In the genomic region with DNA sequence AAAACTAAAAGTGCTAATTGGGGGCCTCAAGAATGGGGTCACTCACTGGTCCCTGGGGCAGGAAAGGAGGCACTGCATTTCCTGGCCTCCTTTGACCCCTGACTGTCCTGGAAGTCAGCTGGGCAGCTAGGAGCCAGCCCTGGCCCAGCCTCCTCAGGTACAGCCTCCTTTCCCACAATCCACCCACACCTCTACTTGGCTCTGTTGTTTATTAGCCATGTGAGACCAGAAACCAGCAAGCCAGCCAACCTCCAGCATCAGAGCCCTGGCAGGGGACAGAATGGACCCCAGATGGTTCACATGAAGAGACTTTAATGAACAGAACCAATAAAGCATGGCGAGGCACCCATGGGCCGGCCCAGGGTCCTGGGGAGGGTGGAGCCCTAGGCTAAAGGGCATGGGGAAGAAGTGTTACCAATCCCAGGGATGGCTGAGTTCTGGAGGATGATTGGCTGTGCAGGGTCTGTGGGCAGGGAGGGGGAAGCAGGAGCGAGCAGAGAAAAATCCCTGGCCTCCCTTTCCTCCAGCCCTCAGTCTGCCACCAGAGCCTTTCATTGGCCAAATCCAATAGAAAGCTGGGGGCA, we compare ENCODE assay signal across 19 cellular contexts. TPM values are rescaled to one million over a fixed set of nuclear protein-coding genes. Genes with fewer than 3 reads are reported as not detected.
DNase-seq lines count a peak whose midpoint lies in the region; ATAC-seq and TF ChIP-seq lines count a peak whose summit lies in the region.
"Had no signal": no experiment of that assay in that cellular context is flagged by ENCODE, and none has a peak within 500 bp of the region (broad histone marks: within the 10 kb centered on the region; RNA-seq: fewer than 3 reads in every experiment).

No MANE protein-coding gene starts in this region.

- H3K36me3 Mint-ChIP-seq in immature natural killer cell = peaks cover 0 to 10% (median 3%) of the 10 kb centered on the region in 3 donors

- ATAC-seq in sciatic nerve = no peak
- ATAC-seq: activated T-cell treated with anti-CD3 and anti-CD28 coated beads, Interleukin-2, amount 50 U/mL, for 4 hours had no signal

- peaks cover 0 to 3% (median 0%) of the 10 kb centered on the region in 3 donors for H3K27me3 Mint-ChIP-seq in immature natural killer cell (ENCODE audit: low read depth in 3 of 3)
- H3K27me3 Mint-ChIP-seq: CD4-positive, alpha-beta memory T cell had no signal

- no peaks in the 10 kb centered on the region for H3K9me3 Mint-ChIP-seq in immature natural killer cell
- H3K9me3 Mint-ChIP-seq: activated T-cell treated with anti-CD3 and anti-CD28 coated beads, Interleukin-2, amount 50 U/mL, for 4 hours; CD4-positive, alpha-beta memory T cell had no signal

- H3K4me3 Mint-ChIP-seq in immature natural killer cell = no peak overlapping the region
- H3K4me3 Mint-ChIP-seq: activated T-cell treated with anti-CD3 and anti-CD28 coated beads, Interleukin-2, amount 50 U/mL, for 4 hours; CD4-positive, alpha-beta memory T cell had no signal

- peaks cover 0 to 4% (median 0%) of the 10 kb centered on the region in 11 experiments; a peak in 6 of 22 replicates for H3K9me3 ChIP-seq in BLaER1 treated with 17β-estradiol and CSF1 and Interleukin-3, amounts not matched to agents 10 nM and 100 nM (replicated peaks in 1 of 11)
- H3K9me3 ChIP-seq in KOPT-K1 (ENCODE audit: insufficient read depth, low read length, poor library complexity, severe bottlenecking) = no peaks in the 10 kb centered on the region

- no peaks in the 10 kb centered on the region for H3K36me3 ChIP-seq in BLaER1 treated with 17β-estradiol and CSF1 and Interleukin-3, amounts not matched to agents 10 nM and 100 nM
- H3K36me3 ChIP-seq in KOPT-K1 (ENCODE audit: insufficient read depth, low read length) = peaks cover 17% of the 10 kb centered on the region

- peak; percentile 55 for DNase-seq in coronary artery (ENCODE audit: low spot score)
- peak; percentile 35 for DNase-seq in sciatic nerve (ENCODE audit: low spot score)
- no peak for DNase-seq in T-helper 1 cell
- no peak for DNase-seq in HUDEP-2 (lab: John Stamatoyannopoulos, UW; ENCODE audit: unreplicated experiment in 76 of 76)
- no peak for DNase-seq in immature natural killer cell
- no peak for DNase-seq in NCI-H1092 treated with DMSO at 0.1 percent for 48 hours (lab: John Stamatoyannopoulos, UW)
- DNase-seq: activated T-cell treated with anti-CD3 and anti-CD28 coated beads, Interleukin-2, amount 50 U/mL, for 4 hours; CD4-positive, alpha-beta memory T cell; cortex of kidney; DMS153; kidney glomerular epithelial cell; NCI-H1092; NCI-H1930; NCI-H774; nucleus accumbens; retina; T-helper 9 cell had no signal

- peak overlapping the region in 8 of 11 experiments; percentile 63 to 98 (median 78); a peak in 17 of 22 replicates for H3K27ac ChIP-seq in BLaER1 treated with 17β-estradiol and CSF1 and Interleukin-3, amounts not matched to agents 10 nM and 100 nM
- peak overlapping the region; percentile 52 for H3K27ac ChIP-seq in KOPT-K1 (ENCODE audit: low read depth, low read length, poor library complexity, severe bottlenecking)
- H3K27ac ChIP-seq in coronary artery = no peak overlapping the region

- intact Hi-C loops in sciatic nerve (cut with DNase I) = no loop called here

- TF ChIP-seq CTCF in coronary artery (IDR thresholded peaks at IDR 0.05) = no peak

- no peaks in the 10 kb centered on the region for H3K4me1 Mint-ChIP-seq in immature natural killer cell
- H3K4me1 Mint-ChIP-seq: CD4-positive, alpha-beta memory T cell had no signal

- peaks cover 0 to 16% (median 0%) of the 10 kb centered on the region in 11 experiments; a peak in 3 of 22 replicates for H3K27me3 ChIP-seq in BLaER1 treated with 17β-estradiol and CSF1 and Interleukin-3, amounts not matched to agents 10 nM and 100 nM

- H3K4me1 ChIP-seq in BLaER1 treated with 17β-estradiol and CSF1 and Interleukin-3, amounts not matched to agents 10 nM and 100 nM = peaks cover 24 to 94% (median 66%) of the 10 kb centered on the region in 10 experiments

- no peak overlapping the region; a peak in 1 of 20 replicates for H3K4me3 ChIP-seq in BLaER1 treated with 17β-estradiol and CSF1 and Interleukin-3, amounts not matched to agents 10 nM and 100 nM
- H3K4me3 ChIP-seq in coronary artery = no peak overlapping the region

- no peak overlapping the region for H3K27ac Mint-ChIP-seq in immature natural killer cell

- peak overlapping the region in 7 of 11 experiments; percentile 9 to 71 (median 58); a peak in 9 of 22 replicates for H3K9ac ChIP-seq in BLaER1 treated with 17β-estradiol and CSF1 and Interleukin-3, amounts not matched to agents 10 nM and 100 nM

- H4K20me1 ChIP-seq in BLaER1 treated with 17β-estradiol and CSF1 and Interleukin-3, amounts not matched to agents 10 nM and 100 nM = no peaks in the 10 kb centered on the region

- H3K4me2 ChIP-seq in BLaER1 treated with 17β-estradiol and CSF1 and Interleukin-3, amounts not matched to agents 10 nM and 100 nM = peak overlapping the region; percentile 28 to 83 (median 68)

RNA-seq across cellular contexts. Expression of gene ANGPTL2, which starts 55.3 kb away (rescaled TPM):
- 46.4 TPM for total RNA-seq in sciatic nerve
- not detected for polyA plus RNA-seq in immature natural killer cell
- total RNA-seq: CD4-positive, alpha-beta memory T cell had no signal
- polyA plus RNA-seq: CD4-positive, alpha-beta memory T cell had no signal

Comparison
In these comparisons a context has a peak if more than half of its experiments do, and no peak if none do; other contexts are left out.
1. H3K27ac ChIP-seq: peak in BLaER1 treated with 17β-estradiol and CSF1 and Interleukin-3, amounts not matched to agents 10 nM and 100 nM (8 of 11) and KOPT-K1 (single experiment); none in coronary artery (0 of 2).
2. DNase-seq: peak in coronary artery (single experiment) and sciatic nerve (single experiment); none in T-helper 1 cell (0 of 5), HUDEP-2 (0 of 76), immature natural killer cell (0 of 3) and NCI-H1092 treated with DMSO at 0.1 percent for 48 hours (single experiment).